9 cellular contexts compared by ENCODE assay signal in the genomic region with DNA sequence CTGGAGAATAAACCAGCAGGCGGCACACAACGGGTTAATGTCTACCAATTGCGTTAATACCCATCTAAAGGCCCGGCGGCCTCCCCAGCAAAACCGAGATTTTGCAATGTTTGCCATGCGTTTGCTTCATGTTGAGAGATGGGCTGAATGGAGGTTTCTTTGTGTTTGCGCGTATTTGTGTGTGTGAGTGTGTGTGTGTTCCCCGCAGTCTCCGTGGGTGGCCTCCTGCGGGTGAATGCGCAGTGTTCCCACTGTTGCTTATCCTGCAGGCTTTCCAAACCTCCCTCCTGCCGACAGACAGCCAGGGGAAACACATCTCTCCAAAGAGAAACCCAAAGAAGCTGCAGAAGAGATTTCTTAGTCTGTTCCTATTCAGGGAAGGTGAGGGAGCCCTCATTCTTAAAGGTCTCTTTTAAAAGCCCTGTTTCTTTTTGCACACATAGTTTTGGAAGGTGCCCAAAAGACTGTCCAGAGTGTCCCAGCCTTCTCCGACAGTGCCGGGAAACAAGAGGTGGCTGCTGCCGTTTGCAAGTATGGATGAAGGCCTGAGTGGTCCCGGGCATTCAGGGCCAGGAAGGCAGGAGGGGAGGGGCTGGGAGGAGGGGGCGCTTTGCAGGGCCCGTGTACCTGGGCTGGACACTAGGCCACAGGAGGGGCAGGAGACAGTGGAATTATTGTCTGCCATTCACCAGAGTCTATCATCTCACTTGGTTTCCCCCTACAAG.
A peak's percentile ranks its signal among the peaks of the same experiment; 100 is the strongest.
DNase-seq lines count a peak whose midpoint lies in the region; ATAC-seq and TF ChIP-seq lines count a peak whose summit lies in the region.
"Had no signal": no experiment of that assay in that cellular context is flagged by ENCODE, and none has a peak within 500 bp of the region (broad histone marks: within the 10 kb centered on the region; RNA-seq: fewer than 3 reads in every experiment).

No MANE protein-coding gene starts in this region.

- CTCF ChIA-PET in activated CD4-positive, alpha-beta T cell treated with anti-CD3 and anti-CD28 coated beads for 36 hours (lab: Charles Lee), result no interaction called here

- TF ChIP-seq POLR2A in right lobe of liver (IDR thresholded peaks at IDR 0.05), result no peak

- no peaks in the 10 kb centered on the region for H3K36me3 ChIP-seq in right lobe of liver

- no peaks in the 10 kb centered on the region for H3K9me3 ChIP-seq in right lobe of liver

- H3K4me3 Mint-ChIP-seq in stimulated activated effector memory CD8-positive, alpha-beta T cell treated with anti-CD3 and anti-CD28 coated beads, Interleukin-12 subunit alpha, Interleukin-12 subunit beta, amount 100 ng/mL, for 72 hours, result peak overlapping the region; percentile 57
- no peak overlapping the region for H3K4me3 Mint-ChIP-seq in activated CD4-positive, alpha-beta T cell treated with anti-CD3 and anti-CD28 coated beads for 36 hours

- H3K4me1 Mint-ChIP-seq in stimulated activated effector memory CD8-positive, alpha-beta T cell treated with anti-CD3 and anti-CD28 coated beads, Interleukin-12 subunit alpha, Interleukin-12 subunit beta, amount 100 ng/mL, for 72 hours, result peaks cover 14% of the 10 kb centered on the region
- H3K4me1 Mint-ChIP-seq in activated CD4-positive, alpha-beta T cell treated with anti-CD3 and anti-CD28 coated beads for 36 hours, result peaks cover 6% of the 10 kb centered on the region

- peak; percentile 40 to 71 (median 64) for ATAC-seq in right lobe of liver
- no peak for ATAC-seq in stimulated activated effector memory CD8-positive, alpha-beta T cell treated with anti-CD3 and anti-CD28 coated beads, Interleukin-12 subunit alpha, Interleukin-12 subunit beta, amount 100 ng/mL, for 72 hours
- ATAC-seq in GM21723 (IDR thresholded peaks at IDR 0.05; ENCODE audit: unreplicated experiment), result no peak
- no peak for ATAC-seq in activated CD4-positive, alpha-beta T cell treated with anti-CD3 and anti-CD28 coated beads for 36 hours
- no peak for ATAC-seq in GM19324 (IDR thresholded peaks at IDR 0.05; ENCODE audit: low FRiP score, unreplicated experiment)
- ATAC-seq in HG03442 (IDR thresholded peaks at IDR 0.05; ENCODE audit: unreplicated experiment), result no peak

- DNase-seq in NCI-H69 (lab: John Stamatoyannopoulos, UW) (peak; percentile 74), right lobe of liver (no peak)
- no peak for DNase-seq in stimulated activated effector memory CD8-positive, alpha-beta T cell treated with anti-CD3 and anti-CD28 coated beads, Interleukin-12 subunit alpha, Interleukin-12 subunit beta, amount 100 ng/mL, for 72 hours (ENCODE audit: low spot score in 2 of 2)
- DNase-seq in activated CD4-positive, alpha-beta T cell treated with anti-CD3 and anti-CD28 coated beads for 36 hours, result no peak
- DNase-seq: activated T-cell treated with anti-CD3 and anti-CD28 coated beads, Interleukin-2, amount 50 U/mL, for 1 hour had no signal

- no peaks in the 10 kb centered on the region for H3K9me3 Mint-ChIP-seq in stimulated activated effector memory CD8-positive, alpha-beta T cell treated with anti-CD3 and anti-CD28 coated beads, Interleukin-12 subunit alpha, Interleukin-12 subunit beta, amount 100 ng/mL, for 72 hours
- H3K9me3 Mint-ChIP-seq in activated CD4-positive, alpha-beta T cell treated with anti-CD3 and anti-CD28 coated beads for 36 hours (ENCODE audit: low read depth), result no peaks in the 10 kb centered on the region

- peak overlapping the region; percentile 81 for H3K27ac Mint-ChIP-seq in stimulated activated effector memory CD8-positive, alpha-beta T cell treated with anti-CD3 and anti-CD28 coated beads, Interleukin-12 subunit alpha, Interleukin-12 subunit beta, amount 100 ng/mL, for 72 hours
- H3K27ac Mint-ChIP-seq in activated CD4-positive, alpha-beta T cell treated with anti-CD3 and anti-CD28 coated beads for 36 hours, result no peak overlapping the region

- H3K36me3 Mint-ChIP-seq in stimulated activated effector memory CD8-positive, alpha-beta T cell treated with anti-CD3 and anti-CD28 coated beads, Interleukin-12 subunit alpha, Interleukin-12 subunit beta, amount 100 ng/mL, for 72 hours, result no peaks in the 10 kb centered on the region
- H3K36me3 Mint-ChIP-seq in activated CD4-positive, alpha-beta T cell treated with anti-CD3 and anti-CD28 coated beads for 36 hours (ENCODE audit: low read depth), result no peaks in the 10 kb centered on the region

- peaks cover 0 to 10% (median 0%) of the 10 kb centered on the region in 4 donors for H3K4me1 ChIP-seq in right lobe of liver

- H3K27ac ChIP-seq in cingulate gyrus (ENCODE audit: low read depth, low read length) (peak overlapping the region; percentile 56), right lobe of liver (no peak overlapping the region)

- POLR2A ChIA-PET in activated CD4-positive, alpha-beta T cell treated with anti-CD3 and anti-CD28 coated beads for 36 hours (lab: Charles Lee), result interaction anchor here (0.5 kb wide), 1 partner anchor 30 kb away, joined by 3 read pairs; no protein-coding TSS in a partner anchor

- TF ChIP-seq CTCF in right lobe of liver (IDR thresholded peaks at IDR 0.05), result no peak

- no peaks in the 10 kb centered on the region for H3K27me3 ChIP-seq in right lobe of liver

- WGBS in right lobe of liver (ENCODE audit: insufficient coverage, low coverage, low lambda C conversion rate, missing lambda C conversion rate), result 11% methylated on average over 17 of the region's 20 CpGs

- no peak overlapping the region for H3K4me3 ChIP-seq in right lobe of liver

- intact Hi-C loops in right lobe of liver (cut with DNase I), result no loop called here
- intact Hi-C loops in activated CD4-positive, alpha-beta T cell treated with anti-CD3 and anti-CD28 coated beads for 36 hours (cut with DNase I, micrococcal nuclease), result no loop called here

- peaks cover 27% of the 10 kb centered on the region for H3K27me3 Mint-ChIP-seq in activated CD4-positive, alpha-beta T cell treated with anti-CD3 and anti-CD28 coated beads for 36 hours

Comparison
In these comparisons a context has a peak if more than half of its experiments do, and no peak if none do; other contexts are left out.
1. ATAC-seq: peak in right lobe of liver (4 of 4); none in stimulated activated effector memory CD8-positive, alpha-beta T cell treated with anti-CD3 and anti-CD28 coated beads, Interleukin-12 subunit alpha, Interleukin-12 subunit beta, amount 100 ng/mL, for 72 hours (single experiment), GM21723 (single experiment), activated CD4-positive, alpha-beta T cell treated with anti-CD3 and anti-CD28 coated beads for 36 hours (single experiment), GM19324 (single experiment) and HG03442 (single experiment).